In the genomic region with DNA sequence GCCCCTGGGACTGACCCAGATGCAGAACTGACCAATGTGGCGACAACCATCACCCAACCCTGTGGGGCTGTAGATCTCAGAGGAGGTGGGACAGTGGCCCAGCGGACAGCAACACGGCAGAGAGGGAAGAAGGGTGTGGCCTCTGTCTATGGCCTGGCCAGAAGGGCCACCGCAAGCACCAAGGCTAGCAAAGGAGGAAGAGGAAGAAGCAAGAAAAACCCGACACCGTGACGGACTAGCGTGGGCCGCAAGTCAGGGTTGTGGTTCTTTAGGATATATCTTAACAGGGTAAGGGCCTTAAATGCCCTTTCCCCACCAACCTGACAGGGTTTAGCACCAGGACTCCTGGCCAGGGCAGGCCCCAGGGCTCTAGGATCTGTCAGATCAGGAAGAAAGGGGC, we compare ENCODE assay signal across 10 cellular contexts.
DNase-seq lines count a peak whose midpoint lies in the region; ATAC-seq lines count a peak whose summit lies in the region.
"Had no signal": no experiment of that assay in that cellular context is flagged by ENCODE, and none has a peak within 500 bp of the region (broad histone marks: within the 10 kb centered on the region; RNA-seq: fewer than 3 reads in every experiment).

No MANE protein-coding gene starts in this region.

- no peaks in the 10 kb centered on the region for H3K4me1 ChIP-seq in effector memory CD4-positive, alpha-beta T cell (ENCODE audit: control insufficient read depth, insufficient read depth, low read length, poor library complexity, severe bottlenecking)

- no peaks in the 10 kb centered on the region for H3K9me3 Mint-ChIP-seq in naive thymus-derived CD8-positive, alpha-beta T cell

- H3K4me3 ChIP-seq in effector memory CD4-positive, alpha-beta T cell (ENCODE audit: insufficient read depth, low read depth, low read length, poor library complexity, severe bottlenecking) = no peak overlapping the region

- ATAC-seq in HG03066 (IDR thresholded peaks at IDR 0.05; ENCODE audit: low read depth, unreplicated experiment) (peak; percentile 65), HG03025 (IDR thresholded peaks at IDR 0.05; ENCODE audit: low FRiP score, unreplicated experiment) (no peak)
- no peak for ATAC-seq in naive thymus-derived CD8-positive, alpha-beta T cell
- ATAC-seq: activated CD4-positive, CD25-positive, alpha-beta regulatory T cell treated with anti-CD3 and anti-CD28 coated beads, Interleukin-2, amount 50 U/mL, for 24 hours had no signal

- H3K27me3 ChIP-seq in effector memory CD4-positive, alpha-beta T cell (replicated peaks; ENCODE audit: control insufficient read depth, insufficient read depth, low read length, poor library complexity, severe bottlenecking) = no peaks in the 10 kb centered on the region

- peak overlapping the region; percentile 19 for H3K27ac ChIP-seq in angular gyrus (ENCODE audit: low read depth, low read length)
- H3K27ac ChIP-seq in effector memory CD4-positive, alpha-beta T cell (ENCODE audit: insufficient read depth, low read length, poor library complexity, severe bottlenecking) = no peak overlapping the region

- peak overlapping the region in 9 of 10 donors; percentile 33 to 85 (median 56) for H3K27ac Mint-ChIP-seq in naive thymus-derived CD8-positive, alpha-beta T cell

- H3K36me3 ChIP-seq in effector memory CD4-positive, alpha-beta T cell (ENCODE audit: control insufficient read depth, insufficient read depth, low read length) = peaks cover 4% of the 10 kb centered on the region

- DNase-seq in GDM1 (lab: John Stamatoyannopoulos, UW) = peak; percentile 10
- DNase-seq in naive thymus-derived CD8-positive, alpha-beta T cell = no peak
- no peak for DNase-seq in activated effector memory CD4-positive, alpha-beta T cell treated with Interleukin-2 at 50 U/mL for 16 hours
- no peak for DNase-seq in effector memory CD4-positive, alpha-beta T cell
- DNase-seq in RKO (ENCODE audit: low spot score) = no peak
- DNase-seq: NCI-H1436 treated with DMSO at 0.1 percent for 48 hours had no signal

- peaks cover 44 to 81% (median 74%) of the 10 kb centered on the region in 4 donors for H3K4me1 Mint-ChIP-seq in naive thymus-derived CD8-positive, alpha-beta T cell

- peak overlapping the region in 2 of 10 donors; percentile 19 to 42 for H3K4me3 Mint-ChIP-seq in naive thymus-derived CD8-positive, alpha-beta T cell

- POLR2A ChIA-PET in naive thymus-derived CD8-positive, alpha-beta T cell (lab: Charles Lee) = interaction anchor here (0.9 kb wide), 1 partner anchor 81 kb away, joined by 3 read pairs; no protein-coding TSS in a partner anchor

- H3K9me3 ChIP-seq in effector memory CD4-positive, alpha-beta T cell (ENCODE audit: control insufficient read depth, low read length) = no peaks in the 10 kb centered on the region

- peaks cover 0 to 6% (median 5%) of the 10 kb centered on the region in 3 donors for H3K36me3 Mint-ChIP-seq in naive thymus-derived CD8-positive, alpha-beta T cell

- H3K27me3 Mint-ChIP-seq in naive thymus-derived CD8-positive, alpha-beta T cell = no peaks in the 10 kb centered on the region
